16 cellular contexts compared by ENCODE assay signal in the genomic region with DNA sequence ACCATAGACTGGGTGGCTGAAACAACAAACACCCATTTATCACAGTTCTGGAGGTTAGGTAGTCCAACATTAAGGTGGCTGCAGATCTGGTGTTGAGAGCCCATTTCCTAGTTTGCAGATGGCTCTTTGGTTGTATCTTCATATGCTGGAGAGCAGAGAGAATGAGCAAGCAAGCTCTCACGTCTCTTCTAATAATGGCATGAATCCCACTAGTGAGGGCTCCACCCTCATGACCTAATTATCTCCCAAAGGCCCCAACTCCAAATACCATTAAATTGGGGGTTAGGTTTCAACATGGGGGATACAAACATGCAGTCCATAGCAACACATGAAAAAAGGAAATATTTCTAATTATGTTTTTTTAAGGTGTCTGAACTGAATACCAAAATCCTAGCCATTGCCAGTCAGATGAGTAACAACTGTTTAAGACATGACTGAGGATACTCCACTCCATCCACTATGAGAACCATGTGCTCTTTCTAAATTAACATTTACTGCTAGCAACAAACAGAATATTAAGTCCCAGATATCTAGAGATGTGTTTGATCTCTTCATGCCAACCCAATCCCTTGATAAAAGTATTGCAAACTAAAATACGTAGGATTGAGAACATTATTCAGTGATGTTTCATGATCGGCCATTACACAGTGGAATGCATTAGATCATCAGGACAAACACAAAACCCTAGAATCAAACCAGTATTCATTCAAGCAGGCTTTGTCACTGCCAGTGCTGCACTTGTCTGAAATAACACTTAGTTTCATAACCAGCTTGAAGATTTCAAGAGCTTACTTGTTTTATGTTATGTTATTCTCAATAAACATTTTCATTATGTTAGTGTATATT.
DNase-seq lines count a peak whose midpoint lies in the region; ATAC-seq, FAIRE-seq and TF ChIP-seq lines count a peak whose summit lies in the region.
"Had no signal": no experiment of that assay in that cellular context is flagged by ENCODE, and none has a peak within 500 bp of the region (broad histone marks: within the 10 kb centered on the region; RNA-seq: fewer than 3 reads in every experiment).

No MANE protein-coding gene starts in this region.

- H4K20me1 ChIP-seq in GM23248 (ENCODE audit: insufficient read depth) (no peaks in the 10 kb centered on the region), astrocyte (ENCODE audit: insufficient read depth, low read length) (no peaks in the 10 kb centered on the region)

- no peaks in the 10 kb centered on the region for H3K9me3 Mint-ChIP-seq in astrocyte (ENCODE audit: unreplicated experiment)
- H3K9me3 Mint-ChIP-seq: activated naive CD4-positive, alpha-beta T cell treated with anti-CD3 and anti-CD28 coated beads, Interleukin-2, amount 50 U/mL, for 24 hours; T-helper 2 cell treated with Interferon-gamma antibody and Interleukin-4, amounts not matched to agents 5 μg/mL and 100 μg/mL, for 36 hours had no signal

- 9 to 10% methylated on average over 3 of the region's 3 CpGs for WGBS in GM23248 (ENCODE audit: low coverage in 1 of 2, low lambda C conversion rate in 2 of 2, missing lambda C conversion rate in 2 of 2), 2 experiments
- WGBS in thyroid gland, 2 donors, result 70 to 73% methylated on average over 3 of the region's 3 CpGs
- 87 to 89% methylated on average over 3 of the region's 3 CpGs for WGBS in testis, 2 donors

- in situ Hi-C loops in GM23248 (cut with MboI), result no loop called here

- H3K9ac ChIP-seq in GM23248 (no peak overlapping the region), astrocyte (ENCODE audit: low read length) (no peak overlapping the region)

- peaks cover 20% of the 10 kb centered on the region for H3K4me1 ChIP-seq in GM23248 (ENCODE audit: insufficient read depth)
- H3K4me1 ChIP-seq in astrocyte (ENCODE audit: insufficient read depth, low read length), result peaks cover 6% of the 10 kb centered on the region
- peaks cover 7 to 14% of the 10 kb centered on the region in 2 donors for H3K4me1 ChIP-seq in thyroid gland
- H3K4me1 ChIP-seq in testis, result no peaks in the 10 kb centered on the region

- peak overlapping the region; percentile 74 for H3K4me2 ChIP-seq in GM23248 (ENCODE audit: unreplicated experiment)
- peak overlapping the region; percentile 60 for H3K4me2 ChIP-seq in astrocyte (ENCODE audit: low read length)
- H3K4me2 ChIP-seq: hepatocyte, PC-9 had no signal

- no peaks in the 10 kb centered on the region for H3K36me3 Mint-ChIP-seq in astrocyte (ENCODE audit: low read depth, unreplicated experiment)

- no peak for TF ChIP-seq CTCF in astrocyte (IDR thresholded peaks at IDR 0.05; ENCODE audit: insufficient read depth, low read depth, low read length)
- TF ChIP-seq CTCF in thyroid gland (IDR thresholded peaks at IDR 0.05), result no peak
- no peak for TF ChIP-seq CTCF in testis (IDR thresholded peaks at IDR 0.05)

- H3K27me3 Mint-ChIP-seq in astrocyte (ENCODE audit: low read depth, unreplicated experiment), result no peaks in the 10 kb centered on the region
- H3K27me3 Mint-ChIP-seq: activated naive CD4-positive, alpha-beta T cell treated with anti-CD3 and anti-CD28 coated beads, Interleukin-2, amount 50 U/mL, for 24 hours had no signal

- no peaks in the 10 kb centered on the region for H3K79me2 ChIP-seq in GM23248 (ENCODE audit: insufficient read depth)
- no peaks in the 10 kb centered on the region for H3K79me2 ChIP-seq in astrocyte (ENCODE audit: insufficient read depth, low read length)
- H3K79me2 ChIP-seq: hepatocyte had no signal

- TF ChIP-seq POLR2A in thyroid gland (IDR thresholded peaks at IDR 0.05), result no peak
- TF ChIP-seq POLR2A in testis (IDR thresholded peaks at IDR 0.05), result no peak

- FAIRE-seq in astrocyte (lab: Jason Lieb, UNC), result peak; percentile 95

- intact Hi-C loops in thyroid gland (cut with DNase I) (no loop called here), testis (cut with DNase I; ENCODE audit: low total_unique reads) (no loop called here)

- peak overlapping the region; percentile 73 for H3K27ac Mint-ChIP-seq in astrocyte (ENCODE audit: unreplicated experiment)
- H3K27ac Mint-ChIP-seq: activated naive CD4-positive, alpha-beta T cell treated with anti-CD3 and anti-CD28 coated beads, Interleukin-2, amount 50 U/mL, for 24 hours; T-helper 2 cell treated with Interferon-gamma antibody and Interleukin-4, amounts not matched to agents 5 μg/mL and 100 μg/mL, for 36 hours had no signal

- H3F3A ChIP-seq in GM23248 (ENCODE audit: insufficient read depth), result peaks cover 23% of the 10 kb centered on the region

- no peaks in the 10 kb centered on the region for H3K9me2 ChIP-seq in GM23248 (ENCODE audit: insufficient read depth)

- peak overlapping the region; percentile 61 for H3K27ac ChIP-seq in GM23248
- peak overlapping the region; percentile 50 for H3K27ac ChIP-seq in astrocyte (ENCODE audit: low read depth, low read length)
- H3K27ac ChIP-seq in thyroid gland, result no peak overlapping the region
- H3K27ac ChIP-seq in testis, result no peak overlapping the region
- H3K27ac ChIP-seq: dorsolateral prefrontal cortex, hepatocyte, PC-9 had no signal

- no peaks in the 10 kb centered on the region for H3K9me3 ChIP-seq in GM23248 (ENCODE audit: low read depth)
- no peaks in the 10 kb centered on the region for H3K9me3 ChIP-seq in astrocyte (ENCODE audit: insufficient read depth, low read depth, low read length)
- H3K9me3 ChIP-seq in thyroid gland, result no peaks in the 10 kb centered on the region
- no peaks in the 10 kb centered on the region for H3K9me3 ChIP-seq in testis

- no peak overlapping the region for H3K4me3 Mint-ChIP-seq in astrocyte (ENCODE audit: unreplicated experiment)
- H3K4me3 Mint-ChIP-seq: activated naive CD4-positive, alpha-beta T cell treated with anti-CD3 and anti-CD28 coated beads, Interleukin-2, amount 50 U/mL, for 24 hours; T-helper 2 cell treated with Interferon-gamma antibody and Interleukin-4, amounts not matched to agents 5 μg/mL and 100 μg/mL, for 36 hours had no signal

- H3K27me3 ChIP-seq in GM23248 (replicated peaks; ENCODE audit: insufficient read depth) (no peaks in the 10 kb centered on the region), astrocyte (ENCODE audit: insufficient read depth, low read length) (no peaks in the 10 kb centered on the region), thyroid gland (no peaks in the 10 kb centered on the region), testis (no peaks in the 10 kb centered on the region)
- H3K27me3 ChIP-seq: dorsolateral prefrontal cortex, hepatocyte had no signal

- peak overlapping the region; percentile 35 for H3K4me3 ChIP-seq in GM23248
- H3K4me3 ChIP-seq in astrocyte (ENCODE audit: insufficient read depth, low read depth, low read length), result no peak overlapping the region
- no peak overlapping the region for H3K4me3 ChIP-seq in thyroid gland (replicated peaks in 1 of 3)
- no peak overlapping the region for H3K4me3 ChIP-seq in testis
- H3K4me3 ChIP-seq: hepatocyte, lung, PC-9 had no signal

- ATAC-seq in GM18868 (IDR thresholded peaks at IDR 0.05; ENCODE audit: unreplicated experiment), result no peak

- H3K36me3 ChIP-seq in GM23248 (ENCODE audit: low read depth) (no peaks in the 10 kb centered on the region), astrocyte (ENCODE audit: insufficient read depth, low read length) (no peaks in the 10 kb centered on the region), thyroid gland (no peaks in the 10 kb centered on the region), testis (ENCODE audit: low read depth, missing control alignments) (no peaks in the 10 kb centered on the region)

- peaks cover 9% of the 10 kb centered on the region for H3K4me1 Mint-ChIP-seq in astrocyte (ENCODE audit: low read depth, unreplicated experiment)

- peak overlapping the region; percentile 59 for H2AFZ ChIP-seq in GM23248
- no peak overlapping the region for H2AFZ ChIP-seq in astrocyte (ENCODE audit: low read depth, low read length)
- H2AFZ ChIP-seq: hepatocyte, PC-9 had no signal

- DNase-seq in GM23248, result peak; percentile 87
- DNase-seq in astrocyte (ENCODE audit: low read depth), result peak; percentile 79
- peak; percentile 37 for DNase-seq in hepatic stellate cell (ENCODE audit: low spot score)
- DNase-seq in thyroid gland, result peak; percentile 4 to 17
- DNase-seq in SKM-1 (lab: John Stamatoyannopoulos, UW; ENCODE audit: unreplicated experiment), result no peak
- no peak for DNase-seq in testis
- DNase-seq: dorsolateral prefrontal cortex; Kasumi-1; PC-9; stimulated activated CD4-positive, alpha-beta T cell treated with anti-CD3 and anti-CD28 coated beads, Interleukin-2, amount 100 ng/mL, for 48 hours; stimulated activated naive CD4-positive, alpha-beta T cell had no signal

Comparison
In these comparisons a context has a peak if more than half of its experiments do, and no peak if none do; other contexts are left out.
1. DNase-seq: peak in GM23248 (single experiment), astrocyte (single experiment), hepatic stellate cell (single experiment) and thyroid gland (2 of 2); none in SKM-1 (single experiment) and testis (single experiment).
2. H3K27ac ChIP-seq: peak in GM23248 (single experiment) and astrocyte (single experiment); none in thyroid gland (0 of 3) and testis (0 of 2).